In the genomic region with DNA sequence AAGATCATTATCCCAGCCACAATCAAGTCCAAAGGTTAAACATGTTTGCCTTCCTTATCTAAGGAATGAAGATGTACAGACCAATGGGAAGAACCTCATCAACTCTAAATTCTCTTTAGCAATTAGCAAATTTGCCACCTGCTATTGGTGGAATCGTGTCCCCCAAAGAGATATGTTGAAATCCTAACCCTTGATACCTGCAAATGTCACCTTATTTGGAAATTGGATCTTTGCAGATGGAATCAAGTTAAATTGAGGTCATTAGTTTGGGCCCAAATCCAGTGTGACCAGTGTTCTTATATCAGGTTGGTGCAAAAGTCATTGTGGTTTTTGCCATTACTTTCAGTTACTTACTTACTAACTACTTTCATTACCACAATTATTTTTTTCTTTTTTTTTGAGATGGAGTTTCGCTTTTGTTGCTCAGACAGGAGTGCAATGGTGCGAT, we compare ENCODE assay signal across 1 cellular context.
TF ChIP-seq lines count a peak whose summit lies in the region.

No MANE protein-coding gene starts in this region.

TF ChIP-seq in HepG2, 621 proteins besides CTCF, POLR2A, EP300 and RAD21 (continued from another document and continues in another):
- TF ChIP-seq, protein P1, sequence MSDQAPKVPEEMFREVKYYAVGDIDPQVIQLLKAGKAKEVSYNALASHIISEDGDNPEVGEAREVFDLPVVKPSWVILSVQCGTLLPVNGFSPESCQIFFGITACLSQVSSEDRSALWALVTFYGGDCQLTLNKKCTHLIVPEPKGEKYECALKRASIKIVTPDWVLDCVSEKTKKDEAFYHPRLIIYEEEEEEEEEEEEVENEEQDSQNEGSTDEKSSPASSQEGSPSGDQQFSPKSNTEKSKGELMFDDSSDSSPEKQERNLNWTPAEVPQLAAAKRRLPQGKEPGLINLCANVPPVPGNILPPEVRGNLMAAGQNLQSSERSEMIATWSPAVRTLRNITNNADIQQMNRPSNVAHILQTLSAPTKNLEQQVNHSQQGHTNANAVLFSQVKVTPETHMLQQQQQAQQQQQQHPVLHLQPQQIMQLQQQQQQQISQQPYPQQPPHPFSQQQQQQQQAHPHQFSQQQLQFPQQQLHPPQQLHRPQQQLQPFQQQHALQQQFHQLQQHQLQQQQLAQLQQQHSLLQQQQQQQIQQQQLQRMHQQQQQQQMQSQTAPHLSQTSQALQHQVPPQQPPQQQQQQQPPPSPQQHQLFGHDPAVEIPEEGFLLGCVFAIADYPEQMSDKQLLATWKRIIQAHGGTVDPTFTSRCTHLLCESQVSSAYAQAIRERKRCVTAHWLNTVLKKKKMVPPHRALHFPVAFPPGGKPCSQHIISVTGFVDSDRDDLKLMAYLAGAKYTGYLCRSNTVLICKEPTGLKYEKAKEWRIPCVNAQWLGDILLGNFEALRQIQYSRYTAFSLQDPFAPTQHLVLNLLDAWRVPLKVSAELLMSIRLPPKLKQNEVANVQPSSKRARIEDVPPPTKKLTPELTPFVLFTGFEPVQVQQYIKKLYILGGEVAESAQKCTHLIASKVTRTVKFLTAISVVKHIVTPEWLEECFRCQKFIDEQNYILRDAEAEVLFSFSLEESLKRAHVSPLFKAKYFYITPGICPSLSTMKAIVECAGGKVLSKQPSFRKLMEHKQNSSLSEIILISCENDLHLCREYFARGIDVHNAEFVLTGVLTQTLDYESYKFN (CRISPR knock-in tag; conservative IDR thresholded peaks at IDR 0.05) = peak; percentile 78
- TF ChIP-seq PPARG (CRISPR knock-in tag; conservative IDR thresholded peaks at IDR 0.05) (peak; percentile 59), CBFB (CRISPR knock-in tag; IDR thresholded peaks at IDR 0.05) (no peak), SNAI1 (CRISPR knock-in tag; IDR thresholded peaks at IDR 0.05; ENCODE audit: borderline replicate concordance) (no peak), ZNF678 (CRISPR knock-in tag; IDR thresholded peaks at IDR 0.05) (no peak), ZNF720 (CRISPR knock-in tag; IDR thresholded peaks at IDR 0.05) (no peak), XBP1 (CRISPR knock-in tag; IDR thresholded peaks at IDR 0.05) (no peak), MAFG (CRISPR knock-in tag; IDR thresholded peaks at IDR 0.05) (no peak), U2AF1 (optimal IDR thresholded peaks at IDR 0.05; ENCODE audit: low read depth, low read length) (no peak), GATA4 (IDR thresholded peaks at IDR 0.05; ENCODE audit: borderline replicate concordance, low read depth) (0 out of 2 replicates have a peak, but pooled peaks have one; percentile 40), ZNF556 (CRISPR knock-in tag; IDR thresholded peaks at IDR 0.05; ENCODE audit: borderline replicate concordance) (no peak), RNF2 (conservative IDR thresholded peaks at IDR 0.05; ENCODE audit: low read depth) (no peak), PHF21A (CRISPR knock-in tag; IDR thresholded peaks at IDR 0.05) (peak; percentile 94), KDM4B (CRISPR knock-in tag; IDR thresholded peaks at IDR 0.05) (no peak), CEBPG (CRISPR knock-in tag; IDR thresholded peaks at IDR 0.05) (peak; percentile 55; the same call in 1 of the 2 replicates), SSRP1 (CRISPR knock-in tag; IDR thresholded peaks at IDR 0.05) (no peak), ZNF564 (CRISPR knock-in tag; IDR thresholded peaks at IDR 0.05) (no peak), ZNF749 (CRISPR knock-in tag; IDR thresholded peaks at IDR 0.05; ENCODE audit: borderline replicate concordance) (no peak), ZSCAN31 (CRISPR knock-in tag; IDR thresholded peaks at IDR 0.05; ENCODE audit: low read depth) (no peak), TEAD2 (CRISPR knock-in tag; IDR thresholded peaks at IDR 0.05) (no peak), SIX4 (CRISPR knock-in tag; IDR thresholded peaks at IDR 0.05) (no peak)
- TF ChIP-seq, protein P2, sequence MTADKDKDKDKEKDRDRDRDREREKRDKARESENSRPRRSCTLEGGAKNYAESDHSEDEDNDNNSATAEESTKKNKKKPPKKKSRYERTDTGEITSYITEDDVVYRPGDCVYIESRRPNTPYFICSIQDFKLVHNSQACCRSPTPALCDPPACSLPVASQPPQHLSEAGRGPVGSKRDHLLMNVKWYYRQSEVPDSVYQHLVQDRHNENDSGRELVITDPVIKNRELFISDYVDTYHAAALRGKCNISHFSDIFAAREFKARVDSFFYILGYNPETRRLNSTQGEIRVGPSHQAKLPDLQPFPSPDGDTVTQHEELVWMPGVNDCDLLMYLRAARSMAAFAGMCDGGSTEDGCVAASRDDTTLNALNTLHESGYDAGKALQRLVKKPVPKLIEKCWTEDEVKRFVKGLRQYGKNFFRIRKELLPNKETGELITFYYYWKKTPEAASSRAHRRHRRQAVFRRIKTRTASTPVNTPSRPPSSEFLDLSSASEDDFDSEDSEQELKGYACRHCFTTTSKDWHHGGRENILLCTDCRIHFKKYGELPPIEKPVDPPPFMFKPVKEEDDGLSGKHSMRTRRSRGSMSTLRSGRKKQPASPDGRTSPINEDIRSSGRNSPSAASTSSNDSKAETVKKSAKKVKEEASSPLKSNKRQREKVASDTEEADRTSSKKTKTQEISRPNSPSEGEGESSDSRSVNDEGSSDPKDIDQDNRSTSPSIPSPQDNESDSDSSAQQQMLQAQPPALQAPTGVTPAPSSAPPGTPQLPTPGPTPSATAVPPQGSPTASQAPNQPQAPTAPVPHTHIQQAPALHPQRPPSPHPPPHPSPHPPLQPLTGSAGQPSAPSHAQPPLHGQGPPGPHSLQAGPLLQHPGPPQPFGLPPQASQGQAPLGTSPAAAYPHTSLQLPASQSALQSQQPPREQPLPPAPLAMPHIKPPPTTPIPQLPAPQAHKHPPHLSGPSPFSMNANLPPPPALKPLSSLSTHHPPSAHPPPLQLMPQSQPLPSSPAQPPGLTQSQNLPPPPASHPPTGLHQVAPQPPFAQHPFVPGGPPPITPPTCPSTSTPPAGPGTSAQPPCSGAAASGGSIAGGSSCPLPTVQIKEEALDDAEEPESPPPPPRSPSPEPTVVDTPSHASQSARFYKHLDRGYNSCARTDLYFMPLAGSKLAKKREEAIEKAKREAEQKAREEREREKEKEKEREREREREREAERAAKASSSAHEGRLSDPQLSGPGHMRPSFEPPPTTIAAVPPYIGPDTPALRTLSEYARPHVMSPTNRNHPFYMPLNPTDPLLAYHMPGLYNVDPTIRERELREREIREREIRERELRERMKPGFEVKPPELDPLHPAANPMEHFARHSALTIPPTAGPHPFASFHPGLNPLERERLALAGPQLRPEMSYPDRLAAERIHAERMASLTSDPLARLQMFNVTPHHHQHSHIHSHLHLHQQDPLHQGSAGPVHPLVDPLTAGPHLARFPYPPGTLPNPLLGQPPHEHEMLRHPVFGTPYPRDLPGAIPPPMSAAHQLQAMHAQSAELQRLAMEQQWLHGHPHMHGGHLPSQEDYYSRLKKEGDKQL (CRISPR knock-in tag; IDR thresholded peaks at IDR 0.05; ENCODE audit: low read depth) = no peak
- TF ChIP-seq, protein P3, sequence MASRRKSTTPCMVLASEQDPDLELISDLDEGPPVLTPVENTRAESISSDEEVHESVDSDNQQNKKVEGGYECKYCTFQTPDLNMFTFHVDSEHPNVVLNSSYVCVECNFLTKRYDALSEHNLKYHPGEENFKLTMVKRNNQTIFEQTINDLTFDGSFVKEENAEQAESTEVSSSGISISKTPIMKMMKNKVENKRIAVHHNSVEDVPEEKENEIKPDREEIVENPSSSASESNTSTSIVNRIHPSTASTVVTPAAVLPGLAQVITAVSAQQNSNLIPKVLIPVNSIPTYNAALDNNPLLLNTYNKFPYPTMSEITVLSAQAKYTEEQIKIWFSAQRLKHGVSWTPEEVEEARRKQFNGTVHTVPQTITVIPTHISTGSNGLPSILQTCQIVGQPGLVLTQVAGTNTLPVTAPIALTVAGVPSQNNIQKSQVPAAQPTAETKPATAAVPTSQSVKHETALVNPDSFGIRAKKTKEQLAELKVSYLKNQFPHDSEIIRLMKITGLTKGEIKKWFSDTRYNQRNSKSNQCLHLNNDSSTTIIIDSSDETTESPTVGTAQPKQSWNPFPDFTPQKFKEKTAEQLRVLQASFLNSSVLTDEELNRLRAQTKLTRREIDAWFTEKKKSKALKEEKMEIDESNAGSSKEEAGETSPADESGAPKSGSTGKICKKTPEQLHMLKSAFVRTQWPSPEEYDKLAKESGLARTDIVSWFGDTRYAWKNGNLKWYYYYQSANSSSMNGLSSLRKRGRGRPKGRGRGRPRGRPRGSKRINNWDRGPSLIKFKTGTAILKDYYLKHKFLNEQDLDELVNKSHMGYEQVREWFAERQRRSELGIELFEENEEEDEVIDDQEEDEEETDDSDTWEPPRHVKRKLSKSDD (CRISPR knock-in tag; IDR thresholded peaks at IDR 0.05; ENCODE audit: low read depth) = no peak
- TF ChIP-seq, protein P4, sequence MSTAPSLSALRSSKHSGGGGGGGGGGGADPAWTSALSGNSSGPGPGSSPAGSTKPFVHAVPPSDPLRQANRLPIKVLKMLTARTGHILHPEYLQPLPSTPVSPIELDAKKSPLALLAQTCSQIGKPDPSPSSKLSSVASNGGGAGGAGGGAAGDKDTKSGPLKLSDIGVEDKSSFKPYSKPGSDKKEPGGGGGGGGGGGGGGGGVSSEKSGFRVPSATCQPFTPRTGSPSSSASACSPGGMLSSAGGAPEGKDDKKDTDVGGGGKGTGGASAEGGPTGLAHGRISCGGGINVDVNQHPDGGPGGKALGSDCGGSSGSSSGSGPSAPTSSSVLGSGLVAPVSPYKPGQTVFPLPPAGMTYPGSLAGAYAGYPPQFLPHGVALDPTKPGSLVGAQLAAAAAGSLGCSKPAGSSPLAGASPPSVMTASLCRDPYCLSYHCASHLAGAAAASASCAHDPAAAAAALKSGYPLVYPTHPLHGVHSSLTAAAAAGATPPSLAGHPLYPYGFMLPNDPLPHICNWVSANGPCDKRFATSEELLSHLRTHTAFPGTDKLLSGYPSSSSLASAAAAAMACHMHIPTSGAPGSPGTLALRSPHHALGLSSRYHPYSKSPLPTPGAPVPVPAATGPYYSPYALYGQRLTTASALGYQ (CRISPR knock-in tag; IDR thresholded peaks at IDR 0.05) = no peak
- TF ChIP-seq, protein P5, sequence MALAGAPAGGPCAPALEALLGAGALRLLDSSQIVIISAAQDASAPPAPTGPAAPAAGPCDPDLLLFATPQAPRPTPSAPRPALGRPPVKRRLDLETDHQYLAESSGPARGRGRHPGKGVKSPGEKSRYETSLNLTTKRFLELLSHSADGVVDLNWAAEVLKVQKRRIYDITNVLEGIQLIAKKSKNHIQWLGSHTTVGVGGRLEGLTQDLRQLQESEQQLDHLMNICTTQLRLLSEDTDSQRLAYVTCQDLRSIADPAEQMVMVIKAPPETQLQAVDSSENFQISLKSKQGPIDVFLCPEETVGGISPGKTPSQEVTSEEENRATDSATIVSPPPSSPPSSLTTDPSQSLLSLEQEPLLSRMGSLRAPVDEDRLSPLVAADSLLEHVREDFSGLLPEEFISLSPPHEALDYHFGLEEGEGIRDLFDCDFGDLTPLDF (CRISPR knock-in tag; IDR thresholded peaks at IDR 0.05) = no peak
- TF ChIP-seq, protein P6, sequence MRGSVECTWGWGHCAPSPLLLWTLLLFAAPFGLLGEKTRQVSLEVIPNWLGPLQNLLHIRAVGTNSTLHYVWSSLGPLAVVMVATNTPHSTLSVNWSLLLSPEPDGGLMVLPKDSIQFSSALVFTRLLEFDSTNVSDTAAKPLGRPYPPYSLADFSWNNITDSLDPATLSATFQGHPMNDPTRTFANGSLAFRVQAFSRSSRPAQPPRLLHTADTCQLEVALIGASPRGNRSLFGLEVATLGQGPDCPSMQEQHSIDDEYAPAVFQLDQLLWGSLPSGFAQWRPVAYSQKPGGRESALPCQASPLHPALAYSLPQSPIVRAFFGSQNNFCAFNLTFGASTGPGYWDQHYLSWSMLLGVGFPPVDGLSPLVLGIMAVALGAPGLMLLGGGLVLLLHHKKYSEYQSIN (CRISPR knock-in tag; IDR thresholded peaks at IDR 0.05; ENCODE audit: borderline replicate concordance) = no peak
- TF ChIP-seq, protein P7, sequence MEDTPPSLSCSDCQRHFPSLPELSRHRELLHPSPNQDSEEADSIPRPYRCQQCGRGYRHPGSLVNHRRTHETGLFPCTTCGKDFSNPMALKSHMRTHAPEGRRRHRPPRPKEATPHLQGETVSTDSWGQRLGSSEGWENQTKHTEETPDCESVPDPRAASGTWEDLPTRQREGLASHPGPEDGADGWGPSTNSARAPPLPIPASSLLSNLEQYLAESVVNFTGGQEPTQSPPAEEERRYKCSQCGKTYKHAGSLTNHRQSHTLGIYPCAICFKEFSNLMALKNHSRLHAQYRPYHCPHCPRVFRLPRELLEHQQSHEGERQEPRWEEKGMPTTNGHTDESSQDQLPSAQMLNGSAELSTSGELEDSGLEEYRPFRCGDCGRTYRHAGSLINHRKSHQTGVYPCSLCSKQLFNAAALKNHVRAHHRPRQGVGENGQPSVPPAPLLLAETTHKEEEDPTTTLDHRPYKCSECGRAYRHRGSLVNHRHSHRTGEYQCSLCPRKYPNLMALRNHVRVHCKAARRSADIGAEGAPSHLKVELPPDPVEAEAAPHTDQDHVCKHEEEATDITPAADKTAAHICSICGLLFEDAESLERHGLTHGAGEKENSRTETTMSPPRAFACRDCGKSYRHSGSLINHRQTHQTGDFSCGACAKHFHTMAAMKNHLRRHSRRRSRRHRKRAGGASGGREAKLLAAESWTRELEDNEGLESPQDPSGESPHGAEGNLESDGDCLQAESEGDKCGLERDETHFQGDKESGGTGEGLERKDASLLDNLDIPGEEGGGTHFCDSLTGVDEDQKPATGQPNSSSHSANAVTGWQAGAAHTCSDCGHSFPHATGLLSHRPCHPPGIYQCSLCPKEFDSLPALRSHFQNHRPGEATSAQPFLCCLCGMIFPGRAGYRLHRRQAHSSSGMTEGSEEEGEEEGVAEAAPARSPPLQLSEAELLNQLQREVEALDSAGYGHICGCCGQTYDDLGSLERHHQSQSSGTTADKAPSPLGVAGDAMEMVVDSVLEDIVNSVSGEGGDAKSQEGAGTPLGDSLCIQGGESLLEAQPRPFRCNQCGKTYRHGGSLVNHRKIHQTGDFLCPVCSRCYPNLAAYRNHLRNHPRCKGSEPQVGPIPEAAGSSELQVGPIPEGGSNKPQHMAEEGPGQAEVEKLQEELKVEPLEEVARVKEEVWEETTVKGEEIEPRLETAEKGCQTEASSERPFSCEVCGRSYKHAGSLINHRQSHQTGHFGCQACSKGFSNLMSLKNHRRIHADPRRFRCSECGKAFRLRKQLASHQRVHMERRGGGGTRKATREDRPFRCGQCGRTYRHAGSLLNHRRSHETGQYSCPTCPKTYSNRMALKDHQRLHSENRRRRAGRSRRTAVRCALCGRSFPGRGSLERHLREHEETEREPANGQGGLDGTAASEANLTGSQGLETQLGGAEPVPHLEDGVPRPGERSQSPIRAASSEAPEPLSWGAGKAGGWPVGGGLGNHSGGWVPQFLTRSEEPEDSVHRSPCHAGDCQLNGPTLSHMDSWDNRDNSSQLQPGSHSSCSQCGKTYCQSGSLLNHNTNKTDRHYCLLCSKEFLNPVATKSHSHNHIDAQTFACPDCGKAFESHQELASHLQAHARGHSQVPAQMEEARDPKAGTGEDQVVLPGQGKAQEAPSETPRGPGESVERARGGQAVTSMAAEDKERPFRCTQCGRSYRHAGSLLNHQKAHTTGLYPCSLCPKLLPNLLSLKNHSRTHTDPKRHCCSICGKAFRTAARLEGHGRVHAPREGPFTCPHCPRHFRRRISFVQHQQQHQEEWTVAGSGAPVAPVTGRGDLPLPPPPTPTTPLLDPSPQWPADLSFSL (CRISPR knock-in tag; IDR thresholded peaks at IDR 0.05) = no peak
- TF ChIP-seq, protein P8, sequence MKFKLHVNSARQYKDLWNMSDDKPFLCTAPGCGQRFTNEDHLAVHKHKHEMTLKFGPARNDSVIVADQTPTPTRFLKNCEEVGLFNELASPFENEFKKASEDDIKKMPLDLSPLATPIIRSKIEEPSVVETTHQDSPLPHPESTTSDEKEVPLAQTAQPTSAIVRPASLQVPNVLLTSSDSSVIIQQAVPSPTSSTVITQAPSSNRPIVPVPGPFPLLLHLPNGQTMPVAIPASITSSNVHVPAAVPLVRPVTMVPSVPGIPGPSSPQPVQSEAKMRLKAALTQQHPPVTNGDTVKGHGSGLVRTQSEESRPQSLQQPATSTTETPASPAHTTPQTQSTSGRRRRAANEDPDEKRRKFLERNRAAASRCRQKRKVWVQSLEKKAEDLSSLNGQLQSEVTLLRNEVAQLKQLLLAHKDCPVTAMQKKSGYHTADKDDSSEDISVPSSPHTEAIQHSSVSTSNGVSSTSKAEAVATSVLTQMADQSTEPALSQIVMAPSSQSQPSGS (CRISPR knock-in tag; IDR thresholded peaks at IDR 0.05) = peak; percentile 65; the same call in 1 of the 2 replicates
